Comparison of ENCODE assay signal across 1 cellular context in genomic region chr6:606829-607379, GRCh38.
TF ChIP-seq lines count a peak whose summit lies in the region.

No MANE protein-coding gene starts in this region.

TF ChIP-seq in K562, 482 proteins besides CTCF, POLR2A, EP300 and RAD21 (continued from another document):
- TF ChIP-seq ZNF518B (CRISPR knock-in tag; IDR thresholded peaks at IDR 0.05), result no peak
- TF ChIP-seq SRF (CRISPR knock-in tag; IDR thresholded peaks at IDR 0.05), result no peak
- no peak for TF ChIP-seq ZNF780A (CRISPR knock-in tag; IDR thresholded peaks at IDR 0.05)
- no peak for TF ChIP-seq NR0B1 (IDR thresholded peaks at IDR 0.05; ENCODE audit: partially characterized antibody)
- no peak for TF ChIP-seq ZBTB5 (IDR thresholded peaks at IDR 0.05)
- TF ChIP-seq CREB1 (IDR thresholded peaks at IDR 0.05), result no peak
- no peak for TF ChIP-seq CREB1 (CRISPR knock-in tag; IDR thresholded peaks at IDR 0.05)
- no peak for TF ChIP-seq PATZ1 (CRISPR knock-in tag; IDR thresholded peaks at IDR 0.05; ENCODE audit: borderline replicate concordance)
- no peak for TF ChIP-seq ZBTB12 (CRISPR knock-in tag; IDR thresholded peaks at IDR 0.05)
- TF ChIP-seq ZC3H8 (IDR thresholded peaks at IDR 0.05), result no peak
- TF ChIP-seq TAF9B (IDR thresholded peaks at IDR 0.05; ENCODE audit: partially characterized antibody), result no peak
- TF ChIP-seq CBFA2T3 (IDR thresholded peaks at IDR 0.05), result peak; percentile 86
- TF ChIP-seq ATF2 (CRISPR knock-in tag; IDR thresholded peaks at IDR 0.05), result no peak
- no peak for TF ChIP-seq SIN3A (IDR thresholded peaks at IDR 0.05; ENCODE audit: borderline replicate concordance in 2 of 2, control insufficient read depth in 1 of 2, low read depth in 2 of 2, low read length in 2 of 2)
- TF ChIP-seq MED1 (CRISPR knock-in tag; IDR thresholded peaks at IDR 0.05; ENCODE audit: borderline replicate concordance), result no peak
- no peak for TF ChIP-seq TFE3 (CRISPR knock-in tag; IDR thresholded peaks at IDR 0.05)
- TF ChIP-seq SFPQ (IDR thresholded peaks at IDR 0.05; ENCODE audit: low read depth, low read length), result no peak
- no peak for TF ChIP-seq ZNF449 (CRISPR knock-in tag; IDR thresholded peaks at IDR 0.05)
- TF ChIP-seq SMAD4 (CRISPR knock-in tag; conservative IDR thresholded peaks at IDR 0.05), result 0 out of 2 replicates have a peak, but pooled peaks have one; percentile 18
- no peak for TF ChIP-seq FOS (IDR thresholded peaks at IDR 0.05; ENCODE audit: extremely low read depth, insufficient read length)
- TF ChIP-seq ZNF77 (CRISPR knock-in tag; IDR thresholded peaks at IDR 0.05), result no peak
- TF ChIP-seq E2F5 (CRISPR knock-in tag; IDR thresholded peaks at IDR 0.05), result no peak
- TF ChIP-seq DMBX1 (CRISPR knock-in tag; IDR thresholded peaks at IDR 0.05; ENCODE audit: borderline replicate concordance), result 0 out of 2 replicates have a peak, but pooled peaks have one; percentile 26
- no peak for TF ChIP-seq E2F8 (IDR thresholded peaks at IDR 0.05; ENCODE audit: low read depth, partially characterized antibody)
- no peak for TF ChIP-seq HOXB6 (CRISPR knock-in tag; IDR thresholded peaks at IDR 0.05; ENCODE audit: borderline replicate concordance)
- TF ChIP-seq ZKSCAN1 (IDR thresholded peaks at IDR 0.05; ENCODE audit: low read depth, low read length), result no peak
- TF ChIP-seq JUN (IDR thresholded peaks at IDR 0.05; ENCODE audit: borderline replicate concordance, low read depth, low read length), result no peak
- no peak for TF ChIP-seq JUN (CRISPR knock-in tag; IDR thresholded peaks at IDR 0.05; ENCODE audit: borderline replicate concordance)
- no peak for TF ChIP-seq GATA2 (CRISPR knock-in tag; IDR thresholded peaks at IDR 0.05)
- no peak for TF ChIP-seq KHSRP (IDR thresholded peaks at IDR 0.05)
